Comparison of ENCODE assay signal across 5 cellular contexts in genomic region chr5:56724857-56725256, GRCh38.
DNase-seq lines count a peak whose midpoint lies in the region; ATAC-seq and TF ChIP-seq lines count a peak whose summit lies in the region.
"Not testable (repeated sequence)": the region's sequence is repeated elsewhere in the genome, so short reads cannot be mapped to it uniquely, and the experiment has no call there.

No MANE protein-coding gene starts in this region.

- intact Hi-C loops in thyroid gland (cut with DNase I) = not testable (repeated sequence)

- H3K36me3 ChIP-seq in HEK293 (ENCODE audit: control insufficient read depth in 2 of 2, insufficient read depth in 1 of 2, low read length in 2 of 2); thyroid gland: not testable (repeated sequence)

- WGBS in thyroid gland, 2 donors = 96 to 98% methylated on average over 4 of the region's 4 CpGs

- not testable (repeated sequence) for TF ChIP-seq CTCF in HEK293 (tag by site-specific recombination; IDR thresholded peaks at IDR 0.05); thyroid gland (IDR thresholded peaks at IDR 0.05)

- not testable (repeated sequence) for H3K4me3 ChIP-seq in HEK293 (ENCODE audit: low read depth, low read length); thyroid gland (replicated peaks in 1 of 3)

- not testable (repeated sequence) for H3K27me3 Mint-ChIP-seq in memory B cell; stimulated activated memory B cell treated with anti-CD40 and anti-IgM and Interleukin-4, amounts not matched to agents 10 μg/mL and 1 μg/mL and 100 μg/mL, for 72 hours

- not testable (repeated sequence) for DNase-seq in memory B cell (ENCODE audit: low spot score in 2 of 2); thyroid gland

- CTCF ChIA-PET in HEK293 (lab: Yijun Ruan, JAX) = not testable (repeated sequence)

- not testable (repeated sequence) for ATAC-seq in SK-N-SH treated with all-trans-retinoic acid at 6 μM for 48 hours; memory B cell (ENCODE audit: low read depth); stimulated activated memory B cell treated with anti-CD40 and anti-IgM and Interleukin-4, amounts not matched to agents 10 μg/mL and 1 μg/mL and 100 μg/mL, for 72 hours

- not testable (repeated sequence) for H3K4me3 Mint-ChIP-seq in memory B cell; stimulated activated memory B cell treated with anti-CD40 and anti-IgM and Interleukin-4, amounts not matched to agents 10 μg/mL and 1 μg/mL and 100 μg/mL, for 72 hours

- POLR2A ChIA-PET in HEK293 (lab: Yijun Ruan, JAX) = not testable (repeated sequence)

- H3K27ac Mint-ChIP-seq in memory B cell = peak overlapping the region; percentile 83
- H3K27ac Mint-ChIP-seq in stimulated activated memory B cell treated with anti-CD40 and anti-IgM and Interleukin-4, amounts not matched to agents 10 μg/mL and 1 μg/mL and 100 μg/mL, for 72 hours = peak overlapping the region; percentile 6

- H3K36me3 Mint-ChIP-seq in memory B cell; stimulated activated memory B cell treated with anti-CD40 and anti-IgM and Interleukin-4, amounts not matched to agents 10 μg/mL and 1 μg/mL and 100 μg/mL, for 72 hours: not testable (repeated sequence)

- not testable (repeated sequence) for TF ChIP-seq POLR2A in thyroid gland (IDR thresholded peaks at IDR 0.05)

- not testable (repeated sequence) for H3K9me3 ChIP-seq in HEK293 (ENCODE audit: control insufficient read depth, insufficient read depth, low read depth, low read length); thyroid gland

- H3K4me1 ChIP-seq in HEK293 (ENCODE audit: control insufficient read depth, insufficient read depth, low read length) = not testable (repeated sequence)
- peaks cover 18 to 19% of the 10 kb centered on the region in 2 donors for H3K4me1 ChIP-seq in thyroid gland

- H3K27me3 ChIP-seq in thyroid gland = not testable (repeated sequence)

- not testable (repeated sequence) for H3K9me3 Mint-ChIP-seq in memory B cell; stimulated activated memory B cell treated with anti-CD40 and anti-IgM and Interleukin-4, amounts not matched to agents 10 μg/mL and 1 μg/mL and 100 μg/mL, for 72 hours

- not testable (repeated sequence) for H3K27ac ChIP-seq in HEK293 (ENCODE audit: extremely low read depth, low read depth, low read length)
- H3K27ac ChIP-seq in thyroid gland = peak overlapping the region; percentile 16 to 81 (median 77)

- H3K4me1 Mint-ChIP-seq in memory B cell = peaks cover 25% of the 10 kb centered on the region
- H3K4me1 Mint-ChIP-seq in stimulated activated memory B cell treated with anti-CD40 and anti-IgM and Interleukin-4, amounts not matched to agents 10 μg/mL and 1 μg/mL and 100 μg/mL, for 72 hours = peaks cover 36% of the 10 kb centered on the region

TF ChIP-seq in HEK293, 187 proteins besides CTCF, POLR2A, EP300 and RAD21:
- 0 out of 2 replicates have a peak, but pooled peaks have one; percentile 54 for TF ChIP-seq ZNF580 (tag by site-specific recombination; IDR thresholded peaks at IDR 0.05)
- peak; percentile 78 for TF ChIP-seq ZNF146 (tag by site-specific recombination; IDR thresholded peaks at IDR 0.05)

TF ChIP-seq in SK-N-SH treated with all-trans-retinoic acid at 6 μM for 48 hours, 23 proteins besides CTCF, POLR2A, EP300 and RAD21:
- 0 out of 2 replicates have a peak, but pooled peaks have one; percentile 13 for TF ChIP-seq ZNF8 (CRISPR knock-in tag; IDR thresholded peaks at IDR 0.05)
